9 cellular contexts compared by ENCODE assay signal in the genomic region with DNA sequence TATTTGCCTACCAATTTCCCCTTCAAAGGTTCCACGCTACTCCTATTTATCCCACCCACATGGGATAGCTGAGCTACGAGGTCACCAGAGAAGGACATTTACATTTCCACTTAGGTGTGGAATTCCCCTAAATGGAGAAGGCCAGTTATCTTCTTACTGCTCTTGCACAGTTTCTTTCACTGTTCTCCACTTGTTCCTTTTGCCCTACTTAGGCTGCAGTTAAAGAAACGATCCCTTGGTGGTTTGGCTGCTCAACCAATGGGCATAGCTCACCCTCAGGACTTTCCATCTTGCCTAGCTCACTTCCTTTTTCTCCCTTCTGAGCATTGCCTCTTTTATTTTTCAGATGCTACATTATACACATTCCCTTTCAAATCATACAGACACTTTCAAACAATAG. TPM values are rescaled to one million over a fixed set of nuclear protein-coding genes. Genes with fewer than 3 reads are reported as not detected.
DNase-seq lines count a peak whose midpoint lies in the region; ATAC-seq and TF ChIP-seq lines count a peak whose summit lies in the region.
"Had no signal": no experiment of that assay in that cellular context is flagged by ENCODE, and none has a peak within 500 bp of the region (broad histone marks: within the 10 kb centered on the region; RNA-seq: fewer than 3 reads in every experiment).

No MANE protein-coding gene starts in this region.

- 52 to 60% (median 55%) methylated on average over 3 of the region's 3 CpGs for WGBS in ovary, 3 donors

- POLR2A ChIA-PET in activated CD4-positive, alpha-beta memory T cell treated with anti-CD3 and anti-CD28 coated beads for 36 hours (lab: Charles Lee): interaction anchor here (1.6 kb wide), 1 partner anchor 10 kb away, joined by 8 read pairs; the partner anchor contains the start of gene NABP1

- H3K9me3 ChIP-seq in BE2C (no peaks in the 10 kb centered on the region), ovary (no peaks in the 10 kb centered on the region)

- H3K36me3 ChIP-seq in BE2C (no peaks in the 10 kb centered on the region), ovary (no peaks in the 10 kb centered on the region)

- H3K9me3 Mint-ChIP-seq in dendritic cell treated with granulocyte-macrophage colony-stimulating factor and Interleukin-4, amounts not matched to agents 40 ng/mL and 50 ng/mL, for 4 days: no peaks in the 10 kb centered on the region
- H3K9me3 Mint-ChIP-seq in activated CD4-positive, alpha-beta memory T cell treated with anti-CD3 and anti-CD28 coated beads for 36 hours: peaks cover 3% of the 10 kb centered on the region

- no peak overlapping the region for H3K4me3 Mint-ChIP-seq in dendritic cell treated with granulocyte-macrophage colony-stimulating factor and Interleukin-4, amounts not matched to agents 40 ng/mL and 50 ng/mL, for 4 days
- no peak overlapping the region for H3K4me3 Mint-ChIP-seq in activated CD4-positive, alpha-beta memory T cell treated with anti-CD3 and anti-CD28 coated beads for 36 hours

- H3K36me3 Mint-ChIP-seq in dendritic cell treated with granulocyte-macrophage colony-stimulating factor and Interleukin-4, amounts not matched to agents 40 ng/mL and 50 ng/mL, for 4 days (ENCODE audit: low read depth): no peaks in the 10 kb centered on the region
- no peaks in the 10 kb centered on the region for H3K36me3 Mint-ChIP-seq in activated CD4-positive, alpha-beta memory T cell treated with anti-CD3 and anti-CD28 coated beads for 36 hours

- intact Hi-C loops in dendritic cell treated with granulocyte-macrophage colony-stimulating factor and Interleukin-4, amounts not matched to agents 40 ng/mL and 50 ng/mL, for 4 days (cut with micrococcal nuclease): no loop called here
- intact Hi-C loops in activated CD4-positive, alpha-beta memory T cell treated with anti-CD3 and anti-CD28 coated beads for 36 hours (cut with micrococcal nuclease): loop anchor here (1.0 kb wide), 1 partner anchor 9 kb away; no protein-coding TSS in a partner anchor
- intact Hi-C loops in ovary (cut with DNase I): no loop called here

- peaks cover 37% of the 10 kb centered on the region for H3K4me1 Mint-ChIP-seq in dendritic cell treated with granulocyte-macrophage colony-stimulating factor and Interleukin-4, amounts not matched to agents 40 ng/mL and 50 ng/mL, for 4 days (ENCODE audit: low read depth)
- H3K4me1 Mint-ChIP-seq in activated CD4-positive, alpha-beta memory T cell treated with anti-CD3 and anti-CD28 coated beads for 36 hours (ENCODE audit: low read depth): peaks cover 20% of the 10 kb centered on the region

- peak overlapping the region; percentile 73 for H3K27ac Mint-ChIP-seq in dendritic cell treated with granulocyte-macrophage colony-stimulating factor and Interleukin-4, amounts not matched to agents 40 ng/mL and 50 ng/mL, for 4 days
- no peak overlapping the region for H3K27ac Mint-ChIP-seq in activated CD4-positive, alpha-beta memory T cell treated with anti-CD3 and anti-CD28 coated beads for 36 hours
- H3K27ac Mint-ChIP-seq: activated T-cell treated with anti-CD3 and anti-CD28 coated beads, Interleukin-2, amount 50 U/mL, for 72 hours had no signal

- H3K4me1 ChIP-seq in BE2C: no peaks in the 10 kb centered on the region
- no peaks in the 10 kb centered on the region for H3K4me1 ChIP-seq in ovary (ENCODE audit: insufficient read depth)

- H3K27me3 ChIP-seq in BE2C (no peaks in the 10 kb centered on the region), ovary (no peaks in the 10 kb centered on the region)

- H3K27me3 Mint-ChIP-seq in dendritic cell treated with granulocyte-macrophage colony-stimulating factor and Interleukin-4, amounts not matched to agents 40 ng/mL and 50 ng/mL, for 4 days: no peaks in the 10 kb centered on the region
- no peaks in the 10 kb centered on the region for H3K27me3 Mint-ChIP-seq in activated CD4-positive, alpha-beta memory T cell treated with anti-CD3 and anti-CD28 coated beads for 36 hours

- no peak for TF ChIP-seq EP300 in ovary (IDR thresholded peaks at IDR 0.05)

- CTCF ChIA-PET in activated CD4-positive, alpha-beta memory T cell treated with anti-CD3 and anti-CD28 coated beads for 36 hours (lab: Charles Lee): no interaction called here

- H3K4me3 ChIP-seq in BE2C (ENCODE audit: low read depth, low read length) (no peak overlapping the region), ovary (no peak overlapping the region)

- no peak for TF ChIP-seq POLR2A in ovary (IDR thresholded peaks at IDR 0.05)

- H3K27ac ChIP-seq in ovary: no peak overlapping the region

- TF ChIP-seq CTCF in BE2C (IDR thresholded peaks at IDR 0.05; ENCODE audit: low read depth, low read length) (no peak), ovary (IDR thresholded peaks at IDR 0.05) (no peak)

- DNase-seq in EH (ENCODE audit: low read depth) (peak; percentile 44), BE2C (no peak), ovary (no peak)
- no peak for DNase-seq in stimulated activated CD8-positive, alpha-beta memory T cell treated with anti-CD3 and anti-CD28 coated beads, Interleukin-4, amount 100 ng/mL, for 48 hours
- DNase-seq in activated CD4-positive, alpha-beta memory T cell treated with anti-CD3 and anti-CD28 coated beads for 36 hours: no peak
- DNase-seq: activated T-cell treated with anti-CD3 and anti-CD28 coated beads, Interleukin-2, amount 50 U/mL, for 72 hours had no signal

- ATAC-seq in GM21423 (IDR thresholded peaks at IDR 0.05; ENCODE audit: unreplicated experiment) (peak; percentile 70), HG03469 (IDR thresholded peaks at IDR 0.05; ENCODE audit: unreplicated experiment) (peak; percentile 64)

RNA-seq across cellular contexts. Expression of gene NABP1, which starts 11.2 kb away (rescaled TPM):
- 10 to 100 TPM; 65.1 to 65.4 TPM for total RNA-seq in activated CD4-positive, alpha-beta memory T cell treated with anti-CD3 and anti-CD28 coated beads for 36 hours
- 2.1 TPM for polyA plus RNA-seq in BE2C (2012; ENCODE audit: insufficient read depth, insufficient read length, low read depth)
- total RNA-seq in ovary: 10 to 100 TPM; 11.4 to 17.6 (median 13.4) TPM
- 10 to 100 TPM in 1 of 2 donors, 1 to 10 TPM in 1; 5.3 to 19.1 TPM for polyA plus RNA-seq in ovary
